Comparison of ENCODE assay signal across 2 cellular contexts in genomic region chr1:201949491-201949890, GRCh38.
TF ChIP-seq lines count a peak whose summit lies in the region.

No MANE protein-coding gene starts in this region.

TF ChIP-seq in IMR-90, 13 proteins besides CTCF, POLR2A, EP300 and RAD21:
- TF ChIP-seq BHLHE40 (IDR thresholded peaks at IDR 0.05; ENCODE audit: low read depth, low read length) (no peak), ELK1 (IDR thresholded peaks at IDR 0.05; ENCODE audit: borderline replicate concordance, low read depth, low read length) (no peak), RFX5 (IDR thresholded peaks at IDR 0.05; ENCODE audit: low read depth, low read length) (no peak)

TF ChIP-seq in K562, 482 proteins besides CTCF, POLR2A, EP300 and RAD21:
- no peak for TF ChIP-seq ZNF639 (CRISPR knock-in tag; conservative IDR thresholded peaks at IDR 0.05 in 1 of 2, IDR thresholded peaks at IDR 0.05 in 1 of 2)
- no peak for TF ChIP-seq HMG20A (CRISPR knock-in tag; conservative IDR thresholded peaks at IDR 0.05)
- no peak for TF ChIP-seq ZBED1 (IDR thresholded peaks at IDR 0.05)
- no peak for TF ChIP-seq USF2 (CRISPR knock-in tag; IDR thresholded peaks at IDR 0.05)
- no peak for TF ChIP-seq KLF16 (IDR thresholded peaks at IDR 0.05)
- no peak for TF ChIP-seq ZBTB49 (CRISPR knock-in tag; IDR thresholded peaks at IDR 0.05; ENCODE audit: borderline replicate concordance)
- TF ChIP-seq MCM3 (IDR thresholded peaks at IDR 0.05), result no peak
- TF ChIP-seq ZNF324 (CRISPR knock-in tag; IDR thresholded peaks at IDR 0.05), result no peak
- no peak for TF ChIP-seq NFRKB (IDR thresholded peaks at IDR 0.05; ENCODE audit: low read depth)
- TF ChIP-seq E4F1 (CRISPR knock-in tag; IDR thresholded peaks at IDR 0.05; ENCODE audit: borderline replicate concordance), result no peak
- no peak for TF ChIP-seq ZNF280B (CRISPR knock-in tag; IDR thresholded peaks at IDR 0.05)
- TF ChIP-seq MAFF (IDR thresholded peaks at IDR 0.05; ENCODE audit: low read length), result no peak
- TF ChIP-seq NBN (IDR thresholded peaks at IDR 0.05; ENCODE audit: low read depth), result no peak
- TF ChIP-seq ZBTB40 (IDR thresholded peaks at IDR 0.05), result no peak
- TF ChIP-seq ZBTB40 (CRISPR knock-in tag; IDR thresholded peaks at IDR 0.05), result no peak
